18 cellular contexts compared by ENCODE assay signal in the genomic region with DNA sequence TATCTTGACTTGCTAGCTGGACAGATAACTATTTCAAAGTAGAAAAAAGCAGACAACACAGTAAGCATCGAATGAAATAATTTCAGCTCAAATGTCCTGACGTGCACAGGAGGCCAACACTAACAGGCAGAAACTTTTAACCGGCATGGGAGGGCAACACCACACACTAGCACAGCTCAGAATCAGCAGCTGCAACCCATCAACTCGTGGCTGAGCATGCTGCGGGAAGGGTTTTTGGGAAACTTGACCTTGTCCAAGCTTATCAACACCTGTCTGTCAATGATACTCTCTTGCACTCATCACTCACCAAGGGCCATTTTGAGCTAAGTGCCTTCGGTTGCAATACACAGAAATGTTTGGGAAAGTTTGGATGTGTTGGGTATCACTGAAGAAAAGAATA.
DNase-seq lines count a peak whose midpoint lies in the region; ATAC-seq, FAIRE-seq and TF ChIP-seq lines count a peak whose summit lies in the region.
"Had no signal": no experiment of that assay in that cellular context is flagged by ENCODE, and none has a peak within 500 bp of the region (broad histone marks: within the 10 kb centered on the region; RNA-seq: fewer than 3 reads in every experiment).

No MANE protein-coding gene starts in this region.

- FAIRE-seq in bronchial epithelial cell (lab: Jason Lieb, UNC), result peak; percentile 55
- FAIRE-seq: G401.6, GM12892 had no signal

- H3K4me1 Mint-ChIP-seq in endodermal cell, result no peaks in the 10 kb centered on the region
- no peaks in the 10 kb centered on the region for H3K4me1 Mint-ChIP-seq in osteocyte (ENCODE audit: unreplicated experiment)
- H3K4me1 Mint-ChIP-seq: CD4-positive, CD25-positive, alpha-beta regulatory T cell; GM23338; H9 had no signal

- DNase-seq in bronchial epithelial cell (ENCODE audit: low read depth), result no peak
- DNase-seq in endodermal cell, result peak; percentile 16
- peak; percentile 7 for DNase-seq in left lobe of liver (ENCODE audit: low spot score)
- peak; percentile 27 for DNase-seq in osteocyte (ENCODE audit: extremely low spot score, unreplicated experiment)
- DNase-seq in T-helper 1 cell, result no peak
- no peak for DNase-seq in SW480 (ENCODE audit: low spot score)
- DNase-seq: Caco-2; CD4-positive, CD25-positive, alpha-beta regulatory T cell; DMS153; DND-41; HFFc6 had no signal

- H3K27ac Mint-ChIP-seq in endodermal cell (no peak overlapping the region), osteocyte (ENCODE audit: unreplicated experiment) (no peak overlapping the region)
- H3K27ac Mint-ChIP-seq: CD4-positive, CD25-positive, alpha-beta regulatory T cell; CD8-positive, alpha-beta T cell; GM23338; H9; HFFc6 had no signal

- no peak overlapping the region for H3K4me3 ChIP-seq in bronchial epithelial cell (ENCODE audit: low read depth, low read length)
- no peak overlapping the region for H3K4me3 ChIP-seq in endodermal cell (ENCODE audit: low read length)
- H3K4me3 ChIP-seq: GM23338 had no signal

- H3K9me3 ChIP-seq in endodermal cell (ENCODE audit: control insufficient read depth, low read length), result no peaks in the 10 kb centered on the region
- H3K9me3 ChIP-seq: Caco-2 had no signal

- H3K36me3 ChIP-seq in bronchial epithelial cell (ENCODE audit: control insufficient read depth, insufficient read depth, low read length) (no peaks in the 10 kb centered on the region), endodermal cell (ENCODE audit: control insufficient read depth, insufficient read depth, low read length) (no peaks in the 10 kb centered on the region)

- TF ChIP-seq CTCF in bronchial epithelial cell (IDR thresholded peaks at IDR 0.05; ENCODE audit: insufficient read depth, low read length, severe bottlenecking) (no peak), endodermal cell (conservative IDR thresholded peaks at IDR 0.05) (no peak), osteocyte (IDR thresholded peaks at IDR 0.05) (no peak)

- H3K9ac ChIP-seq in endodermal cell (ENCODE audit: extremely low read depth, low read length, poor library complexity, severe bottlenecking), result no peak overlapping the region

- H3K4me1 ChIP-seq in endodermal cell (ENCODE audit: control insufficient read depth, insufficient read depth, low read length), result no peaks in the 10 kb centered on the region
- H3K4me1 ChIP-seq: Caco-2 had no signal

- H3K4me3 Mint-ChIP-seq in endodermal cell (no peak overlapping the region), osteocyte (ENCODE audit: unreplicated experiment) (no peak overlapping the region)
- H3K4me3 Mint-ChIP-seq: CD4-positive, CD25-positive, alpha-beta regulatory T cell; CD8-positive, alpha-beta T cell; GM23338; H9; HFFc6 had no signal

- ATAC-seq in left lobe of liver (no peak), GM21447 (IDR thresholded peaks at IDR 0.05; ENCODE audit: unreplicated experiment) (no peak), GM19324 (IDR thresholded peaks at IDR 0.05; ENCODE audit: low FRiP score, unreplicated experiment) (no peak)
- ATAC-seq: CD8-positive, alpha-beta T cell; GM23338 had no signal

- peaks cover 5% of the 10 kb centered on the region for H3K9me3 Mint-ChIP-seq in endodermal cell
- H3K9me3 Mint-ChIP-seq in osteocyte (ENCODE audit: unreplicated experiment), result peaks cover 43% of the 10 kb centered on the region
- H3K9me3 Mint-ChIP-seq: CD8-positive, alpha-beta T cell had no signal

- no peak overlapping the region for H3K27ac ChIP-seq in endodermal cell (ENCODE audit: low read depth, low read length)

- no peaks in the 10 kb centered on the region for H3K27me3 ChIP-seq in bronchial epithelial cell (ENCODE audit: control insufficient read depth, insufficient read depth, low read length)
- H3K27me3 ChIP-seq in endodermal cell (ENCODE audit: control insufficient read depth, insufficient read depth, low read length, poor library complexity, severe bottlenecking), result no peaks in the 10 kb centered on the region

- H3K36me3 Mint-ChIP-seq in endodermal cell (ENCODE audit: low read depth) (no peaks in the 10 kb centered on the region), osteocyte (ENCODE audit: unreplicated experiment) (no peaks in the 10 kb centered on the region)
- H3K36me3 Mint-ChIP-seq: CD4-positive, CD25-positive, alpha-beta regulatory T cell; CD8-positive, alpha-beta T cell had no signal

- WGBS in endodermal cell (ENCODE audit: insufficient coverage in 1 of 2, insufficient read length in 1 of 2), 2 experiments, result 89 to 95% methylated on average over 4 to 6 of the region's 6 CpGs

- H3K27me3 Mint-ChIP-seq in endodermal cell (ENCODE audit: insufficient read depth) (no peaks in the 10 kb centered on the region), osteocyte (ENCODE audit: unreplicated experiment) (no peaks in the 10 kb centered on the region)
- H3K27me3 Mint-ChIP-seq: CD4-positive, CD25-positive, alpha-beta regulatory T cell had no signal

Comparison
In these comparisons a context has a peak if more than half of its experiments do, and no peak if none do; other contexts are left out.
1. DNase-seq: peak in endodermal cell (single experiment), left lobe of liver (single experiment) and osteocyte (single experiment); none in bronchial epithelial cell (single experiment), T-helper 1 cell (0 of 5) and SW480 (single experiment).